8 cellular contexts compared by ENCODE assay signal in genomic region chr3:49785565-49786356, GRCh38.
DNase-seq lines count a peak whose midpoint lies in the region; ATAC-seq and TF ChIP-seq lines count a peak whose summit lies in the region.

No MANE protein-coding gene starts in this region.

- H3K4me3 ChIP-seq in epithelial cell of esophagus (ENCODE audit: low read length) (peak overlapping the region; percentile 90), muscle layer of duodenum (ENCODE audit: low read depth in 1 of 2, low read length in 2 of 2) (peak overlapping the region; percentile 95 to 96)

- peaks cover 0 to 5% of the 10 kb centered on the region in 2 donors for H3K36me3 ChIP-seq in muscle layer of duodenum (ENCODE audit: control insufficient read depth in 1 of 2, insufficient read depth in 2 of 2, low read length in 2 of 2)

- TF ChIP-seq CTCF in epithelial cell of esophagus (IDR thresholded peaks at IDR 0.05; ENCODE audit: insufficient read depth, low read depth, low read length, missing control alignments) = no peak

- H3K9me3 ChIP-seq in muscle layer of duodenum (ENCODE audit: control insufficient read depth in 1 of 2, low read length in 2 of 2) = no peaks in the 10 kb centered on the region

- H3K27me3 ChIP-seq in muscle layer of duodenum (ENCODE audit: low read depth, low read length) = no peaks in the 10 kb centered on the region

- peak; percentile 43 for ATAC-seq in GM19438 (IDR thresholded peaks at IDR 0.05; ENCODE audit: low read depth, unreplicated experiment)
- peak; percentile 53 for ATAC-seq in HG03432 (IDR thresholded peaks at IDR 0.05; ENCODE audit: unreplicated experiment)

- DNase-seq in COLO668 (lab: John Stamatoyannopoulos, UW; ENCODE audit: unreplicated experiment) (peak; percentile 36), UCSD-AML1 (lab: John Stamatoyannopoulos, UW; ENCODE audit: unreplicated experiment) (peak; percentile 63), epithelial cell of esophagus (ENCODE audit: low read depth) (peak; percentile 37), DMS79 (lab: John Stamatoyannopoulos, UW) (no peak), NCI-H2171 treated with DMSO at 0.1 percent for 48 hours (lab: John Stamatoyannopoulos, UW) (no peak)

- peak overlapping the region; percentile 88 for H3K27ac ChIP-seq in muscle layer of duodenum (ENCODE audit: low read length)

- peaks cover 4 to 31% of the 10 kb centered on the region in 2 donors for H3K4me1 ChIP-seq in muscle layer of duodenum (ENCODE audit: control insufficient read depth in 1 of 2, insufficient read depth in 2 of 2, low read length in 2 of 2)

Comparison
In these comparisons a context has a peak if more than half of its experiments do, and no peak if none do; other contexts are left out.
1. DNase-seq: peak in COLO668 (single experiment), UCSD-AML1 (single experiment) and epithelial cell of esophagus (single experiment); none in DMS79 (single experiment) and NCI-H2171 treated with DMSO at 0.1 percent for 48 hours (single experiment).